21 cellular contexts compared by ENCODE assay signal in the genomic region with DNA sequence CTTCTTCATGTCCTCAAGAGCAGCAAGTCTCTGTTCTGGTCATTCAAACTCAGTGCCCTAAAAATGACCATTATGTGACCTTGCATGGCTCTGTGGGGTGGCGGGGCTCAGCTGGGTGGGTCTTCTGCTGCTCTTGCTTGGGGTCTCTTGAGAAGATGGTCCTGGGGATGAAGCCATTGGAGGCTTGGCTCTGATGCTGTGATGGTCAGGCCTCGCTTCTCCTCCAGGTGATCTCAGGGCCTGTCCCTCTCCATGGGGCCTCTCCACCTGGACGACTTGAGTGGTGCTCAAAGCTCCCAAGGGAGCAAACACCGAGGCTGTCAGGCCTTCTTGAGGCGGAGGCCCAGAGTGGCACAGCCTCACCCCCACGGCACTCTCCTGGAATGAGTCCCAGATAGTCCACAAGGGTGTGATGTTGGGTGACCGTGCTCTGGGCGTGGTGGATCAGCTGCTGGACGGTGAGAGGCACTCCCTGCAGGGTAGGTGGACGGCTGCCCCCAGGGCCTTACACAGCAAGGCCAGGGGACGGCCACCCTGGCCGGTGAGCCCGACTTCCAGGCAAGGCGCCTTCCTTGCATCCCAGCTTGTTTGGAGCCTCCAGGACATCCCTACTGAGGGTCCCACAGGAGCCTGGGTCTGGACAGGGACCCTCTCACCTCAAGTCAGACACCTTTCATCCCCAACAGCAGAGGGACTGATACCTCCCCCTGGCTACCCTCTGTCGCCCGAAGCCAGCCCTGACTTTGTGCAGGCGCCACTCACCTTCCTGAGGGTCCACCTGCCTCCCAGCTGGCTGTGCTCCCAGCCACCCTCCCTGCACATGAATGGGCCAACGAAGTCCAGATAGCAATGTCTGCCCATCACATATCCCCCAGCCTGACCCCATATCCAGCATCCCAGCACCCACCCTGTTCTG. TPM values are rescaled to one million over a fixed set of nuclear protein-coding genes. Genes with fewer than 3 reads are reported as not detected.
DNase-seq lines count a peak whose midpoint lies in the region; ATAC-seq, FAIRE-seq and TF ChIP-seq lines count a peak whose summit lies in the region.
"Had no signal": no experiment of that assay in that cellular context is flagged by ENCODE, and none has a peak within 500 bp of the region (broad histone marks: within the 10 kb centered on the region; RNA-seq: fewer than 3 reads in every experiment).

No MANE protein-coding gene starts in this region.

- H3K36me3 ChIP-seq in GM23338 (ENCODE audit: insufficient read depth) (0 out of 2 replicates have a peak, but pooled peaks cover 3% of the 10 kb centered on the region), mesendoderm (ENCODE audit: control insufficient read depth, insufficient read depth, low read length) (no peaks in the 10 kb centered on the region), small intestine (ENCODE audit: control insufficient read depth in 2 of 2, insufficient read depth in 2 of 2, low read length in 2 of 2) (no peaks in the 10 kb centered on the region)
- H3K36me3 ChIP-seq: ovary, sigmoid colon, thyroid gland had no signal

- ATAC-seq in GM23338 (no peak), HG03565 (IDR thresholded peaks at IDR 0.05; ENCODE audit: unreplicated experiment) (no peak)
- ATAC-seq: effector memory CD8-positive, alpha-beta T cell had no signal

- H3K4me3 ChIP-seq in GM23338 (no peak overlapping the region), mesendoderm (ENCODE audit: low read length) (no peak overlapping the region), small intestine (ENCODE audit: low read depth in 1 of 2, low read length in 2 of 2) (no peak overlapping the region)
- H3K4me3 ChIP-seq: ovary, sigmoid colon, thyroid gland had no signal

- H2BK5ac ChIP-seq in mesendoderm (ENCODE audit: low read length) = no peak overlapping the region

- H3K27me3 Mint-ChIP-seq in GM23338 (ENCODE audit: insufficient read depth, low read depth, poor library complexity) (peaks cover 33% of the 10 kb centered on the region), brain (peaks cover 3% of the 10 kb centered on the region)
- H3K27me3 Mint-ChIP-seq: central memory CD8-positive, alpha-beta T cell; effector memory CD8-positive, alpha-beta T cell had no signal

- H3K36me3 Mint-ChIP-seq in GM23338 (ENCODE audit: low read depth) (peaks cover 12% of the 10 kb centered on the region), brain (peaks cover 23% of the 10 kb centered on the region)

- H3K9me3 Mint-ChIP-seq in GM23338 = peaks cover 6% of the 10 kb centered on the region; the same call in 2 of the 3 replicates
- H3K9me3 Mint-ChIP-seq in brain = no peaks in the 10 kb centered on the region
- H3K9me3 Mint-ChIP-seq: central memory CD8-positive, alpha-beta T cell; effector memory CD8-positive, alpha-beta T cell; T-helper 1 cell treated with Interleukin-12 subunit alpha and Interleukin-12 subunit beta and Interleukin-4 antibody, amounts not matched to agents 30 μg/mL and 1 μg/mL, for 36 hours had no signal

- H3K18ac ChIP-seq in mesendoderm (ENCODE audit: low read length) = no peak overlapping the region

- H3K23ac ChIP-seq in mesendoderm (ENCODE audit: low read length) = no peak overlapping the region

- WGBS in mesendoderm (ENCODE audit: extremely low coverage, insufficient coverage, low lambda C conversion rate) = no CpG with 5 or more reads among the region's 18 CpGs
- WGBS in small intestine, 3 donors = 53 to 87% (median 66%) methylated on average over 18 of the region's 18 CpGs

- no peaks in the 10 kb centered on the region for H3K9me2 ChIP-seq in GM23338 (ENCODE audit: insufficient read depth)

- no peak overlapping the region for H3K9ac ChIP-seq in mesendoderm (ENCODE audit: low read length)

- no peak overlapping the region for H2BK120ac ChIP-seq in mesendoderm (ENCODE audit: low read depth, low read length)

- no peak for TF ChIP-seq CTCF in GM23338 (conservative IDR thresholded peaks at IDR 0.05; ENCODE audit: low read depth in 2 of 2)
- no peak for TF ChIP-seq CTCF in brain (conservative IDR thresholded peaks at IDR 0.05)

- peaks cover 2% of the 10 kb centered on the region; the same call in 1 of the 2 replicates for H4K20me1 ChIP-seq in GM23338 (replicated peaks; ENCODE audit: insufficient read depth)

- H3K4ac ChIP-seq in mesendoderm (ENCODE audit: low read depth, low read length) = no peak overlapping the region

- no peaks in the 10 kb centered on the region for H3K79me1 ChIP-seq in mesendoderm (ENCODE audit: low read length)

- DNase-seq in GM23338 (ENCODE audit: low spot score) = no peak
- no peak for DNase-seq in mesendoderm
- DNase-seq in small intestine = peak; percentile 44
- no peak for DNase-seq in dermis blood vessel endothelial cell
- no peak for DNase-seq in AG08396 (ENCODE audit: low spot score)
- DNase-seq: AML-193; DND-41; effector memory CD8-positive, alpha-beta T cell; Kasumi-1; kidney glomerular epithelial cell; NCI-H187 treated with DMSO at 0.1 percent for 48 hours; NCI-H2227 treated with DMSO at 0.1 percent for 48 hours; ovary; sigmoid colon; thyroid gland had no signal

- H2AK5ac ChIP-seq in mesendoderm (ENCODE audit: low read length) = peak overlapping the region; percentile 37

- no peak overlapping the region for H4K8ac ChIP-seq in mesendoderm (ENCODE audit: low read depth, low read length)

- H2AFZ ChIP-seq in GM23338 = no peak overlapping the region; the same call in 1 of the 2 replicates

- H3K27ac ChIP-seq in GM23338 (ENCODE audit: low read depth) (no peak overlapping the region), mesendoderm (ENCODE audit: low read depth, low read length) (no peak overlapping the region), small intestine (ENCODE audit: low read depth in 1 of 2, low read length in 1 of 2) (no peak overlapping the region)
- H3K27ac ChIP-seq: ovary, thyroid gland had no signal

- H3K27ac Mint-ChIP-seq in GM23338 = no peak overlapping the region
- peak overlapping the region in 4 of 5 experiments; percentile 86 to 98 (median 94) for H3K27ac Mint-ChIP-seq in brain
- H3K27ac Mint-ChIP-seq: effector memory CD8-positive, alpha-beta T cell; T-helper 1 cell treated with Interleukin-12 subunit alpha and Interleukin-12 subunit beta and Interleukin-4 antibody, amounts not matched to agents 30 μg/mL and 1 μg/mL, for 36 hours had no signal

- H2BK15ac ChIP-seq in mesendoderm (replicated peaks; ENCODE audit: low read depth) = no peak overlapping the region

- H3K4me2 ChIP-seq in GM23338 = no peak overlapping the region
- H3K4me2 ChIP-seq in mesendoderm (ENCODE audit: low read length) = no peak overlapping the region

- FAIRE-seq in small intestine (lab: Jason Lieb, UNC) = no peak
- FAIRE-seq: H54 had no signal

- no peaks in the 10 kb centered on the region for H3K9me3 ChIP-seq in small intestine (ENCODE audit: control insufficient read depth, low read depth)
- H3K9me3 ChIP-seq: ovary, sigmoid colon, SJCRH30, thyroid gland had no signal

- peaks cover 10% of the 10 kb centered on the region; the same call in 1 of the 2 replicates for H3F3A ChIP-seq in GM23338 (replicated peaks; ENCODE audit: low read depth)

- H3K4me1 ChIP-seq in GM23338 (ENCODE audit: insufficient read depth) (peaks cover 6% of the 10 kb centered on the region; the same call in 1 of the 2 replicates), mesendoderm (ENCODE audit: control insufficient read depth, low read depth, low read length) (no peaks in the 10 kb centered on the region), small intestine (ENCODE audit: control insufficient read depth in 2 of 2, insufficient read depth in 1 of 2, low read depth in 1 of 2, low read length in 1 of 2) (no peaks in the 10 kb centered on the region)

- H4K5ac ChIP-seq in mesendoderm (ENCODE audit: low read length) = no peak overlapping the region

- H3K4me3 Mint-ChIP-seq in GM23338 (no peak overlapping the region), brain (no peak overlapping the region)
- H3K4me3 Mint-ChIP-seq: central memory CD8-positive, alpha-beta T cell; effector memory CD8-positive, alpha-beta T cell; T-helper 1 cell treated with Interleukin-12 subunit alpha and Interleukin-12 subunit beta and Interleukin-4 antibody, amounts not matched to agents 30 μg/mL and 1 μg/mL, for 36 hours had no signal

- H3K27me3 ChIP-seq in GM23338 (ENCODE audit: insufficient read depth) = no peaks in the 10 kb centered on the region
- no peaks in the 10 kb centered on the region for H3K27me3 ChIP-seq in mesendoderm (ENCODE audit: insufficient read depth, low read length, poor library complexity)
- no peaks in the 10 kb centered on the region for H3K27me3 ChIP-seq in small intestine (ENCODE audit: control insufficient read depth in 2 of 2, insufficient read depth in 2 of 2, low read length in 2 of 2)
- H3K27me3 ChIP-seq: ovary, sigmoid colon, SJCRH30, thyroid gland had no signal

- no peak overlapping the region for H3K56ac ChIP-seq in mesendoderm (ENCODE audit: low read length)

- peaks cover 21% of the 10 kb centered on the region for H3K4me1 Mint-ChIP-seq in GM23338
- H3K4me1 Mint-ChIP-seq in brain = peaks cover 49% of the 10 kb centered on the region

- no peaks in the 10 kb centered on the region for H3K79me2 ChIP-seq in GM23338 (replicated peaks; ENCODE audit: insufficient read depth)
- H3K79me2 ChIP-seq in mesendoderm (ENCODE audit: control insufficient read depth, insufficient read depth, low read length) = no peaks in the 10 kb centered on the region

TF ChIP-seq in GM23338, 12 proteins besides CTCF, POLR2A, EP300 and RAD21:
- TF ChIP-seq ZNF331 (CRISPR knock-in tag; IDR thresholded peaks at IDR 0.05; ENCODE audit: low read depth) (peak; percentile 82), POLR2AphosphoS5 (IDR thresholded peaks at IDR 0.05; ENCODE audit: low read depth) (no peak)

RNA-seq across cellular contexts. Expression of a gene that starts 48.7 kb away (rescaled TPM):
- total RNA-seq in GM23338 (2014; rRNA removed; shearing (Covaris generic)) = 285 and 296 TPM in 2 replicates
- polyA plus RNA-seq in GM23338 (2016; fragmentation: Nextera tagmentation; extraction: Ambion mirVana) (68.9 and 77.4 TPM in 2 replicates), brain (ENCODE audit: insufficient read depth, low read depth, low replicate concordance) (199 TPM), small intestine (10 to 100 TPM; 25.5 to 67.2 (median 29.5) TPM)
- 221 TPM for polyA plus RNA-seq in mesendoderm (2013, experiment 1 of 2)
- 204 TPM for polyA plus RNA-seq in mesendoderm (2013, experiment 2 of 2)
- total RNA-seq in dermis blood vessel endothelial cell = 342 TPM in 2 replicates
